9 cellular contexts compared by ENCODE assay signal in genomic region chr22:45007946-45008852, GRCh38. TPM values are rescaled to one million over a fixed set of nuclear protein-coding genes. Genes with fewer than 3 reads are reported as not detected.
DNase-seq lines count a peak whose midpoint lies in the region; ATAC-seq and TF ChIP-seq lines count a peak whose summit lies in the region.
"Had no signal": no experiment of that assay in that cellular context is flagged by ENCODE, and none has a peak within 500 bp of the region (broad histone marks: within the 10 kb centered on the region; RNA-seq: fewer than 3 reads in every experiment).

No MANE protein-coding gene starts in this region.

- no peak for TF ChIP-seq POLR2A in transverse colon (IDR thresholded peaks at IDR 0.05)

- TF ChIP-seq CTCF in transverse colon (IDR thresholded peaks at IDR 0.05): no peak

- peaks cover 75% of the 10 kb centered on the region for H3K27me3 Mint-ChIP-seq in activated T-cell treated with anti-CD3 and anti-CD28 coated beads, Interleukin-2, amount 50 U/mL, for 24 hours
- H3K27me3 Mint-ChIP-seq in activated naive CD8-positive, alpha-beta T cell treated with anti-CD3 and anti-CD28 coated beads, Interleukin-2, amount 50 U/mL, for 24 hours: peaks cover 65% of the 10 kb centered on the region

- H3K9me3 Mint-ChIP-seq in activated T-cell treated with anti-CD3 and anti-CD28 coated beads, Interleukin-2, amount 50 U/mL, for 24 hours: no peaks in the 10 kb centered on the region
- no peaks in the 10 kb centered on the region for H3K9me3 Mint-ChIP-seq in activated naive CD8-positive, alpha-beta T cell treated with anti-CD3 and anti-CD28 coated beads, Interleukin-2, amount 50 U/mL, for 24 hours

- peak overlapping the region in 2 of 4 donors; percentile 51 to 57 for H3K27ac ChIP-seq in transverse colon

- H3K4me1 ChIP-seq in transverse colon: peaks cover 0 to 45% (median 29%) of the 10 kb centered on the region in 4 donors

- peaks cover 17% of the 10 kb centered on the region for H3K4me1 Mint-ChIP-seq in activated T-cell treated with anti-CD3 and anti-CD28 coated beads, Interleukin-2, amount 50 U/mL, for 24 hours (ENCODE audit: low read depth)
- peaks cover 12% of the 10 kb centered on the region for H3K4me1 Mint-ChIP-seq in activated naive CD8-positive, alpha-beta T cell treated with anti-CD3 and anti-CD28 coated beads, Interleukin-2, amount 50 U/mL, for 24 hours

- H3K36me3 Mint-ChIP-seq in activated T-cell treated with anti-CD3 and anti-CD28 coated beads, Interleukin-2, amount 50 U/mL, for 24 hours (ENCODE audit: low read depth): no peaks in the 10 kb centered on the region
- no peaks in the 10 kb centered on the region for H3K36me3 Mint-ChIP-seq in activated naive CD8-positive, alpha-beta T cell treated with anti-CD3 and anti-CD28 coated beads, Interleukin-2, amount 50 U/mL, for 24 hours (ENCODE audit: low read depth)

- no peak for ATAC-seq in activated naive CD8-positive, alpha-beta T cell treated with anti-CD3 and anti-CD28 coated beads, Interleukin-2, amount 50 U/mL, for 24 hours
- ATAC-seq in HG03196 (IDR thresholded peaks at IDR 0.05; ENCODE audit: unreplicated experiment): no peak

- peaks cover 90% of the 10 kb centered on the region for H3K27me3 ChIP-seq in transverse colon

- H3K27ac Mint-ChIP-seq in activated T-cell treated with anti-CD3 and anti-CD28 coated beads, Interleukin-2, amount 50 U/mL, for 24 hours: no peak overlapping the region
- no peak overlapping the region for H3K27ac Mint-ChIP-seq in activated naive CD8-positive, alpha-beta T cell treated with anti-CD3 and anti-CD28 coated beads, Interleukin-2, amount 50 U/mL, for 24 hours

- DNase-seq in activated T-cell treated with anti-CD3 and anti-CD28 coated beads, Interleukin-2, amount 50 U/mL, for 24 hours: peak; percentile 38
- DNase-seq in activated T-cell treated with anti-CD3 and anti-CD28 coated beads, Interleukin-2, amount 50 U/mL, for 1 hour: no peak
- peak; percentile 15 for DNase-seq in activated naive CD8-positive, alpha-beta T cell treated with anti-CD3 and anti-CD28 coated beads, Interleukin-2, amount 50 U/mL, for 24 hours
- DNase-seq in left kidney (ENCODE audit: low read depth, low spot score) (peak; percentile 76), transverse colon (no peak), NCI-H510A (lab: John Stamatoyannopoulos, UW) (no peak), NAMALWA (ENCODE audit: low spot score) (no peak)

- WGBS in transverse colon (ENCODE audit: low coverage in 1 of 2), 2 donors: 1% methylated on average over 24 of the region's 87 CpGs; no CpG with 5 or more reads in 1 of the 2 donors

- no peaks in the 10 kb centered on the region for H3K9me3 ChIP-seq in transverse colon

- no peaks in the 10 kb centered on the region for H3K36me3 ChIP-seq in transverse colon

- peak overlapping the region; percentile 53 for H3K4me3 Mint-ChIP-seq in activated T-cell treated with anti-CD3 and anti-CD28 coated beads, Interleukin-2, amount 50 U/mL, for 24 hours
- H3K4me3 Mint-ChIP-seq in activated naive CD8-positive, alpha-beta T cell treated with anti-CD3 and anti-CD28 coated beads, Interleukin-2, amount 50 U/mL, for 24 hours: peak overlapping the region; percentile 29

- no peak for TF ChIP-seq EP300 in transverse colon (IDR thresholded peaks at IDR 0.05; ENCODE audit: low read depth)

- in situ Hi-C loops in transverse colon (cut with MboI; ENCODE audit: low pct_ligation_motif_present in 1 of 4, low pct_unique_long_range_greater_than_20kb in 1 of 4, low sequenced_read_pairs in 3 of 4): no loop called here

- H3K4me3 ChIP-seq in transverse colon: peak overlapping the region; percentile 6 to 45 (median 22)

- intact Hi-C loops in transverse colon (cut with DNase I; ENCODE audit: low total_unique reads): no loop called here

RNA-seq across cellular contexts. Expression of gene PHF21B, which starts 1.6 kb away (rescaled TPM):
- not detected for total RNA-seq in transverse colon
- total RNA-seq: RPMI7951 had no signal

Comparison
In these comparisons a context has a peak if more than half of its experiments do, and no peak if none do; other contexts are left out.
1. DNase-seq: peak in activated T-cell treated with anti-CD3 and anti-CD28 coated beads, Interleukin-2, amount 50 U/mL, for 24 hours (single experiment), activated naive CD8-positive, alpha-beta T cell treated with anti-CD3 and anti-CD28 coated beads, Interleukin-2, amount 50 U/mL, for 24 hours (single experiment) and left kidney (single experiment); none in activated T-cell treated with anti-CD3 and anti-CD28 coated beads, Interleukin-2, amount 50 U/mL, for 1 hour (single experiment), transverse colon (single experiment), NCI-H510A (single experiment) and NAMALWA (single experiment).